Comparison of ENCODE assay signal across 8 cellular contexts in the genomic region with DNA sequence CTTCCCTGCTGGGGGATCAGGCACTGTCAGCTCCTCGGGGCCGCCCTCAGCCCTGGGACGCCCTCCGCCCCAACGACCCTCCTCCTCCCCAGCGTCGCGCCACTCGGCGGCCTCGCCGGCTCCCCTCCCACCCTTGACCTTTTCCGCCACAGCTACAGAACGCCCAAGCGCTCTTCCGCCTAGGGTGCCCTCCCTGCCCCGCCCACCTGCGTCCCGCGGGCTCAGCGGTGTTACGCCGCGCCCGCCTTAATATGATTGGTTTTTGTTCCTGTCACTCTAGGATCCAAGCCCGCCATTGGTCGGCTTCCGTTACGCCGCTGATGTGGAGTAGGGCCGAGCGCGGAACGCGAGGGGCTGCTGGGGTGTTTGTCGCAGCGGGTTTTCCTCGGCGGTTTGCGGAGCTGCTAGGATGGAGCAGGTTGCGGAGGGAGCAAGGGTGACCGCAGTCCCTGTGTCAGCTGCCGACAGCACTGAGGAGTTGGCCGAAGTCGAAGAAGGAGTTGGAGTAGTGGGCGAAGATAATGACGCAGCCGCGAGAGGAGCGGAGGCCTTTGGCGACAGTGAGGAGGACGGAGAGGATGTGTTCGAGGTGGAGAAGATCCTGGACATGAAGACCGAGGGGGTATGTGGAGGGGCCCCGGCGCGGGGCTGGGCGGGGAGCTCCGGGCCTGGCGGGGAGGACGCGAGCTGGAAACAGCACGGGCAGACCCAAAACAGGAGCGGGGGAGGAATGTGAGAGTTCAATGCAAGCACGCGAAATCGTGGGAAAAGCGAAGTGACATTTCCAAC. TPM values are rescaled to one million over a fixed set of nuclear protein-coding genes. Genes with fewer than 3 reads are reported as not detected.
A peak's percentile ranks its signal among the peaks of the same experiment; 100 is the strongest.
DNase-seq lines count a peak whose midpoint lies in the region; ATAC-seq and TF ChIP-seq lines count a peak whose summit lies in the region.

A gene with protein sequence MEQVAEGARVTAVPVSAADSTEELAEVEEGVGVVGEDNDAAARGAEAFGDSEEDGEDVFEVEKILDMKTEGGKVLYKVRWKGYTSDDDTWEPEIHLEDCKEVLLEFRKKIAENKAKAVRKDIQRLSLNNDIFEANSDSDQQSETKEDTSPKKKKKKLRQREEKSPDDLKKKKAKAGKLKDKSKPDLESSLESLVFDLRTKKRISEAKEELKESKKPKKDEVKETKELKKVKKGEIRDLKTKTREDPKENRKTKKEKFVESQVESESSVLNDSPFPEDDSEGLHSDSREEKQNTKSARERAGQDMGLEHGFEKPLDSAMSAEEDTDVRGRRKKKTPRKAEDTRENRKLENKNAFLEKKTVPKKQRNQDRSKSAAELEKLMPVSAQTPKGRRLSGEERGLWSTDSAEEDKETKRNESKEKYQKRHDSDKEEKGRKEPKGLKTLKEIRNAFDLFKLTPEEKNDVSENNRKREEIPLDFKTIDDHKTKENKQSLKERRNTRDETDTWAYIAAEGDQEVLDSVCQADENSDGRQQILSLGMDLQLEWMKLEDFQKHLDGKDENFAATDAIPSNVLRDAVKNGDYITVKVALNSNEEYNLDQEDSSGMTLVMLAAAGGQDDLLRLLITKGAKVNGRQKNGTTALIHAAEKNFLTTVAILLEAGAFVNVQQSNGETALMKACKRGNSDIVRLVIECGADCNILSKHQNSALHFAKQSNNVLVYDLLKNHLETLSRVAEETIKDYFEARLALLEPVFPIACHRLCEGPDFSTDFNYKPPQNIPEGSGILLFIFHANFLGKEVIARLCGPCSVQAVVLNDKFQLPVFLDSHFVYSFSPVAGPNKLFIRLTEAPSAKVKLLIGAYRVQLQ (plus strand): TSS at position 320 of the 789 bp plus-strand sequence. CDS start 90 bp downstream, at position 410.

- H3K4me1 ChIP-seq in BLaER1 (peaks cover 21% of the 10 kb centered on the region), left lung (peaks cover 16 to 34% of the 10 kb centered on the region in 2 donors)

- peak; percentile 99 for ATAC-seq in GM19328 (IDR thresholded peaks at IDR 0.05; ENCODE audit: unreplicated experiment)
- peak; percentile 98 for ATAC-seq in HG03520 (IDR thresholded peaks at IDR 0.05; ENCODE audit: unreplicated experiment)
- peak; percentile 99 for ATAC-seq in left lung

- peak within 1 kb of the TSS; percentile 83 for H3K9ac ChIP-seq in BLaER1

- H3K4me3 Mint-ChIP-seq in dendritic cell treated with granulocyte-macrophage colony-stimulating factor and Interleukin-4, amounts not matched to agents 40 ng/mL and 50 ng/mL, for 4 days: peak within 1 kb of the TSS; percentile 99

- H3K27ac ChIP-seq in BLaER1 (peak within 1 kb of the TSS; percentile 76), left lung (peak within 1 kb of the TSS; percentile 92 to 93)

- H3K4me3 ChIP-seq in BLaER1 (peak within 1 kb of the TSS; percentile 87), left lung (peak within 1 kb of the TSS; percentile 76 to 91)

- peaks cover 20% of the 10 kb centered on the region for H3K9me3 ChIP-seq in BLaER1
- H3K9me3 ChIP-seq in left lung: no peaks in the 10 kb centered on the region

- no peaks in the 10 kb centered on the region for H3K27me3 ChIP-seq in BLaER1
- no peaks in the 10 kb centered on the region for H3K27me3 ChIP-seq in left lung

- H3K4me2 ChIP-seq in BLaER1: peak within 1 kb of the TSS; percentile 84

- no peak for TF ChIP-seq CTCF in left lung (IDR thresholded peaks at IDR 0.05)

- H4K20me1 ChIP-seq in BLaER1: peaks cover 44% of the 10 kb centered on the region

- peak; percentile 94 for DNase-seq in NCI-H69 (lab: John Stamatoyannopoulos, UW)
- DNase-seq in activated CD4-positive, alpha-beta T cell treated with anti-CD3 and anti-CD28 coated beads, Interleukin-2, amount 50 U/mL, for 1 hour: peak; percentile 91
- peak; percentile 95 to 96 for DNase-seq in left lung
- DNase-seq in stimulated activated CD4-positive, alpha-beta T cell treated with anti-CD3 and anti-CD28 coated beads, Interleukin-2, amount 100 ng/mL, for 48 hours: peak; percentile 90 to 91

- peaks cover 23% of the 10 kb centered on the region for H3K36me3 Mint-ChIP-seq in dendritic cell treated with granulocyte-macrophage colony-stimulating factor and Interleukin-4, amounts not matched to agents 40 ng/mL and 50 ng/mL, for 4 days (ENCODE audit: low read depth)

- H3K27me3 Mint-ChIP-seq in dendritic cell treated with granulocyte-macrophage colony-stimulating factor and Interleukin-4, amounts not matched to agents 40 ng/mL and 50 ng/mL, for 4 days: peaks cover 4% of the 10 kb centered on the region

- peaks cover 20% of the 10 kb centered on the region for H3K9me3 Mint-ChIP-seq in dendritic cell treated with granulocyte-macrophage colony-stimulating factor and Interleukin-4, amounts not matched to agents 40 ng/mL and 50 ng/mL, for 4 days

- H3K36me3 ChIP-seq in BLaER1 (peaks cover 20% of the 10 kb centered on the region), left lung (no peaks in the 10 kb centered on the region)

- peak within 1 kb of the TSS; percentile 92 for H3K27ac Mint-ChIP-seq in dendritic cell treated with granulocyte-macrophage colony-stimulating factor and Interleukin-4, amounts not matched to agents 40 ng/mL and 50 ng/mL, for 4 days

- peaks cover 20% of the 10 kb centered on the region for H3K4me1 Mint-ChIP-seq in dendritic cell treated with granulocyte-macrophage colony-stimulating factor and Interleukin-4, amounts not matched to agents 40 ng/mL and 50 ng/mL, for 4 days (ENCODE audit: low read depth)

- intact Hi-C loops in dendritic cell treated with granulocyte-macrophage colony-stimulating factor and Interleukin-4, amounts not matched to agents 40 ng/mL and 50 ng/mL, for 4 days (cut with micrococcal nuclease): loop anchor here (5.0 kb wide), 1 partner anchor 229 kb away; a partner anchor contains a TSS
- intact Hi-C loops in left lung (cut with DNase I): no loop called here

RNA-seq across cellular contexts. Expression of the gene that starts here (rescaled TPM):
- total RNA-seq in left lung: 10 to 100 TPM; 30.9 to 32.4 TPM

Comparison
In these comparisons a context has a peak if more than half of its experiments do, and no peak if none do; other contexts are left out.
1. Peak in every context shown above with its lines: DNase-seq, ATAC-seq, H3K4me3 ChIP-seq and H3K27ac ChIP-seq.